ENCODE assay signal across 8 cellular contexts in genomic region chr17:39687546-39688474, GRCh38. TPM values are rescaled to one million over a fixed set of nuclear protein-coding genes. Genes with fewer than 3 reads are reported as not detected.
DNase-seq lines count a peak whose midpoint lies in the region; ATAC-seq, FAIRE-seq and TF ChIP-seq lines count a peak whose summit lies in the region.

TSS of gene PGAP3 (minus strand) at chr17:39688057. CDS start at chr17:39688014, 43 bp downstream.

- H3K79me2 ChIP-seq in DOHH2 (ENCODE audit: control insufficient read depth, low read length) (peaks cover 3% of the 10 kb centered on the region; the same call in 1 of the 2 replicates), KMS-11 (ENCODE audit: insufficient read depth, low read depth) (no peaks in the 10 kb centered on the region), fibroblast of lung (ENCODE audit: control insufficient read depth, insufficient read depth, low read length) (no peaks in the 10 kb centered on the region)

- DNase-seq in RCC 7860 (ENCODE audit: low spot score) (peak; percentile 85), fibroblast of lung (ENCODE audit: low read depth in 2 of 2) (peak; percentile 89 to 90)
- DNase-seq in activated T-helper 1 cell treated with anti-CD3 and anti-CD28 coated beads, Interleukin-12 subunit alpha, Interleukin-12 subunit beta, Interleukin-2, Interleukin-4 antibody, amounts not matched to agents 30 ng/mL and 10 ng/mL and 1 ng/mL, durations not matched to agents 14 hours and 24 hours and 36 hours (ENCODE audit: low spot score): peak; percentile 73
- DNase-seq in naive thymus-derived CD4-positive, alpha-beta T cell: peak; percentile 71 to 86 (median 83)

- H3K27me3 ChIP-seq in DOHH2 (ENCODE audit: control insufficient read depth, low read length): no peaks in the 10 kb centered on the region
- no peaks in the 10 kb centered on the region for H3K27me3 ChIP-seq in KMS-11 (ENCODE audit: insufficient read depth, low read depth)
- no peaks in the 10 kb centered on the region for H3K27me3 ChIP-seq in fibroblast of lung (ENCODE audit: control insufficient read depth, insufficient read depth, low read length)
- no peaks in the 10 kb centered on the region for H3K27me3 ChIP-seq in naive thymus-derived CD4-positive, alpha-beta T cell (ENCODE audit: control insufficient read depth in 2 of 2, insufficient read depth in 2 of 2, low read length in 2 of 2)

- H2AFZ ChIP-seq in KMS-11 (ENCODE audit: low read depth) (peak within 1 kb of the TSS; percentile 72), fibroblast of lung (ENCODE audit: low read length) (peak within 1 kb of the TSS; percentile 93)

- H3F3A ChIP-seq in DOHH2 (ENCODE audit: control insufficient read depth, insufficient read depth): peaks cover 9% of the 10 kb centered on the region

- POLR2A ChIA-PET in naive thymus-derived CD4-positive, alpha-beta T cell (lab: Charles Lee): interaction anchor here (0.6 to 4.8 kb wide), 24 partner anchors 9 to 293 kb away, joined by 3 to 43 read pairs (median 5); partner anchors contain the start of genes ERBB2, MIEN1, PNMT and PSMD3

- intact Hi-C loops in activated T-helper 1 cell treated with anti-CD3 and anti-CD28 coated beads, Interleukin-12 subunit alpha, Interleukin-12 subunit beta, Interleukin-2, Interleukin-4 antibody, amounts not matched to agents 30 ng/mL and 10 ng/mL and 1 ng/mL, durations not matched to agents 14 hours and 24 hours and 36 hours (cut with micrococcal nuclease): loop anchor here (1.0 to 5.0 kb wide), 7 partner anchors 9 to 293 kb away; partner anchors contain the start of genes CDK12, IKZF3, MIEN1 and PSMD3
- intact Hi-C loops in naive thymus-derived CD4-positive, alpha-beta T cell (cut with micrococcal nuclease): loop anchor here (1.0 to 5.0 kb wide), 8 partner anchors 9 to 294 kb away; partner anchors contain the start of genes MIEN1 (in 2 of the 2), STARD3 (in 2 of the 2), CDK12 (in 1 of the 2) and PSMD3 (in 1 of the 2)

- CTCF ChIA-PET in naive thymus-derived CD4-positive, alpha-beta T cell (lab: Charles Lee): interaction anchor here (0.5 to 2.4 kb wide), 7 partner anchors 9 to 1077 kb away, joined by 3 to 14 read pairs (median 3); no protein-coding TSS in a partner anchor

- H3K4me3 ChIP-seq in DOHH2 (ENCODE audit: low read length) (peak within 1 kb of the TSS; percentile 80), KMS-11 (IDR thresholded peaks at IDR 0.05; ENCODE audit: insufficient read depth, low read depth, low read length) (peak within 1 kb of the TSS; percentile 59), fibroblast of lung (replicated peaks in 1 of 4; ENCODE audit: control extremely low read depth in 1 of 4, insufficient read depth in 1 of 4, low read depth in 3 of 4, low read length in 4 of 4) (peak within 1 kb of the TSS; percentile 67 to 93 (median 86))
- peak within 1 kb of the TSS; percentile 93 for H3K4me3 ChIP-seq in naive thymus-derived CD4-positive, alpha-beta T cell (ENCODE audit: low read length)

- peak within 1 kb of the TSS; percentile 94 for H3K4me3 Mint-ChIP-seq in activated T-helper 1 cell treated with anti-CD3 and anti-CD28 coated beads, Interleukin-12 subunit alpha, Interleukin-12 subunit beta, Interleukin-2, Interleukin-4 antibody, amounts not matched to agents 30 ng/mL and 10 ng/mL and 1 ng/mL, durations not matched to agents 14 hours and 24 hours and 36 hours
- H3K4me3 Mint-ChIP-seq in naive thymus-derived CD4-positive, alpha-beta T cell: peak within 1 kb of the TSS; percentile 87 to 99 (median 98)
- peak within 1 kb of the TSS; percentile 98 for H3K4me3 Mint-ChIP-seq in stimulated activated memory B cell treated with anti-CD40 and anti-IgM and Interleukin-4, amounts not matched to agents 10 μg/mL and 1 μg/mL and 100 μg/mL, for 72 hours

- peaks cover 14% of the 10 kb centered on the region for H3K36me3 Mint-ChIP-seq in activated T-helper 1 cell treated with anti-CD3 and anti-CD28 coated beads, Interleukin-12 subunit alpha, Interleukin-12 subunit beta, Interleukin-2, Interleukin-4 antibody, amounts not matched to agents 30 ng/mL and 10 ng/mL and 1 ng/mL, durations not matched to agents 14 hours and 24 hours and 36 hours (ENCODE audit: low read depth)
- H3K36me3 Mint-ChIP-seq in naive thymus-derived CD4-positive, alpha-beta T cell: peaks cover 10 to 27% (median 17%) of the 10 kb centered on the region in 5 donors
- peaks cover 23% of the 10 kb centered on the region for H3K36me3 Mint-ChIP-seq in stimulated activated memory B cell treated with anti-CD40 and anti-IgM and Interleukin-4, amounts not matched to agents 10 μg/mL and 1 μg/mL and 100 μg/mL, for 72 hours

- H3K9ac ChIP-seq in KMS-11 (peak within 1 kb of the TSS; percentile 46), fibroblast of lung (ENCODE audit: insufficient read depth, low read length) (peak within 1 kb of the TSS; percentile 72)

- no peaks in the 10 kb centered on the region for H3K9me2 ChIP-seq in DOHH2 (replicated peaks; ENCODE audit: control insufficient read depth, low read length)

- H3K4me2 ChIP-seq in DOHH2 (ENCODE audit: low read length) (peak within 1 kb of the TSS; percentile 87), KMS-11 (peak within 1 kb of the TSS; percentile 86), fibroblast of lung (ENCODE audit: extremely low read depth, insufficient read depth, low read length) (peak within 1 kb of the TSS; percentile 98)

- TF ChIP-seq CTCF in DOHH2 (IDR thresholded peaks at IDR 0.05; ENCODE audit: low read depth, low read length, poor library complexity, severe bottlenecking) (peak; percentile 49), KMS-11 (conservative IDR thresholded peaks at IDR 0.05; ENCODE audit: low read depth, low read length) (no peak; the same call in 1 of the 2 replicates), fibroblast of lung (conservative IDR thresholded peaks at IDR 0.05 in 1 of 2, IDR thresholded peaks at IDR 0.05 in 1 of 2; ENCODE audit: low read depth in 1 of 2, low read length in 2 of 2) (no peak)

- H3K36me3 ChIP-seq in DOHH2 (ENCODE audit: control insufficient read depth, low read length) (no peaks in the 10 kb centered on the region), KMS-11 (ENCODE audit: insufficient read depth) (no peaks in the 10 kb centered on the region), fibroblast of lung (ENCODE audit: control insufficient read depth, insufficient read depth, low read length) (no peaks in the 10 kb centered on the region)
- H3K36me3 ChIP-seq in naive thymus-derived CD4-positive, alpha-beta T cell (ENCODE audit: control insufficient read depth in 2 of 3, insufficient read depth in 3 of 3, low read length in 3 of 3): peaks cover 0 to 13% (median 0%) of the 10 kb centered on the region in 3 experiments

- peaks cover 19% of the 10 kb centered on the region for H3K4me1 ChIP-seq in DOHH2 (ENCODE audit: control insufficient read depth, low read length)
- H3K4me1 ChIP-seq in KMS-11 (ENCODE audit: low read depth, poor library complexity, severe bottlenecking): peaks cover 16% of the 10 kb centered on the region
- H3K4me1 ChIP-seq in fibroblast of lung (ENCODE audit: control insufficient read depth, extremely low read depth, insufficient read depth, low read length): peaks cover 5% of the 10 kb centered on the region
- H3K4me1 ChIP-seq in naive thymus-derived CD4-positive, alpha-beta T cell (ENCODE audit: control insufficient read depth in 2 of 2, insufficient read depth in 2 of 2, low read length in 2 of 2): peaks cover 8 to 18% of the 10 kb centered on the region in 2 donors

- H3K9me3 ChIP-seq in DOHH2 (ENCODE audit: control insufficient read depth, insufficient read depth, low read length) (no peaks in the 10 kb centered on the region), fibroblast of lung (ENCODE audit: control insufficient read depth, insufficient read depth, low read depth, low read length) (no peaks in the 10 kb centered on the region)
- no peaks in the 10 kb centered on the region for H3K9me3 ChIP-seq in naive thymus-derived CD4-positive, alpha-beta T cell (ENCODE audit: control insufficient read depth in 2 of 3, low read length in 3 of 3)

- peak within 1 kb of the TSS; percentile 69 for H3K27ac Mint-ChIP-seq in activated T-helper 1 cell treated with anti-CD3 and anti-CD28 coated beads, Interleukin-12 subunit alpha, Interleukin-12 subunit beta, Interleukin-2, Interleukin-4 antibody, amounts not matched to agents 30 ng/mL and 10 ng/mL and 1 ng/mL, durations not matched to agents 14 hours and 24 hours and 36 hours
- H3K27ac Mint-ChIP-seq in naive thymus-derived CD4-positive, alpha-beta T cell: peak within 1 kb of the TSS; percentile 93 to 99 (median 98)
- H3K27ac Mint-ChIP-seq in stimulated activated memory B cell treated with anti-CD40 and anti-IgM and Interleukin-4, amounts not matched to agents 10 μg/mL and 1 μg/mL and 100 μg/mL, for 72 hours: peak within 1 kb of the TSS; percentile 94

- no peak for FAIRE-seq in RCC 7860 (lab: Jason Lieb, UNC)

- H3K4me1 Mint-ChIP-seq in activated T-helper 1 cell treated with anti-CD3 and anti-CD28 coated beads, Interleukin-12 subunit alpha, Interleukin-12 subunit beta, Interleukin-2, Interleukin-4 antibody, amounts not matched to agents 30 ng/mL and 10 ng/mL and 1 ng/mL, durations not matched to agents 14 hours and 24 hours and 36 hours (ENCODE audit: low read depth): peaks cover 22% of the 10 kb centered on the region
- peaks cover 19 to 32% (median 30%) of the 10 kb centered on the region in 7 donors for H3K4me1 Mint-ChIP-seq in naive thymus-derived CD4-positive, alpha-beta T cell
- peaks cover 23% of the 10 kb centered on the region for H3K4me1 Mint-ChIP-seq in stimulated activated memory B cell treated with anti-CD40 and anti-IgM and Interleukin-4, amounts not matched to agents 10 μg/mL and 1 μg/mL and 100 μg/mL, for 72 hours

- H3K27ac ChIP-seq in DOHH2 (ENCODE audit: low read depth, low read length) (peak within 1 kb of the TSS; percentile 74), KMS-11 (peak within 1 kb of the TSS; percentile 75), fibroblast of lung (ENCODE audit: insufficient read depth, low read length) (peak within 1 kb of the TSS; percentile 65)
- H3K27ac ChIP-seq in naive thymus-derived CD4-positive, alpha-beta T cell (ENCODE audit: low read depth, low read length): peak within 1 kb of the TSS; percentile 77

- peak; percentile 80 for ATAC-seq in GM21786 (IDR thresholded peaks at IDR 0.05; ENCODE audit: unreplicated experiment)
- ATAC-seq in naive thymus-derived CD4-positive, alpha-beta T cell: peak; percentile 95
- peak; percentile 96 for ATAC-seq in stimulated activated memory B cell treated with anti-CD40 and anti-IgM and Interleukin-4, amounts not matched to agents 10 μg/mL and 1 μg/mL and 100 μg/mL, for 72 hours

- H4K20me1 ChIP-seq in DOHH2 (ENCODE audit: control insufficient read depth, insufficient read depth, low read depth, low read length) (no peaks in the 10 kb centered on the region), KMS-11 (ENCODE audit: insufficient read depth) (no peaks in the 10 kb centered on the region), fibroblast of lung (ENCODE audit: control insufficient read depth, extremely low read depth, insufficient read depth, low read length) (no peaks in the 10 kb centered on the region)

- no peaks in the 10 kb centered on the region for H3K27me3 Mint-ChIP-seq in activated T-helper 1 cell treated with anti-CD3 and anti-CD28 coated beads, Interleukin-12 subunit alpha, Interleukin-12 subunit beta, Interleukin-2, Interleukin-4 antibody, amounts not matched to agents 30 ng/mL and 10 ng/mL and 1 ng/mL, durations not matched to agents 14 hours and 24 hours and 36 hours (ENCODE audit: insufficient read depth)
- H3K27me3 Mint-ChIP-seq in naive thymus-derived CD4-positive, alpha-beta T cell: no peaks in the 10 kb centered on the region
- no peaks in the 10 kb centered on the region for H3K27me3 Mint-ChIP-seq in stimulated activated memory B cell treated with anti-CD40 and anti-IgM and Interleukin-4, amounts not matched to agents 10 μg/mL and 1 μg/mL and 100 μg/mL, for 72 hours

- H3K9me3 Mint-ChIP-seq in activated T-helper 1 cell treated with anti-CD3 and anti-CD28 coated beads, Interleukin-12 subunit alpha, Interleukin-12 subunit beta, Interleukin-2, Interleukin-4 antibody, amounts not matched to agents 30 ng/mL and 10 ng/mL and 1 ng/mL, durations not matched to agents 14 hours and 24 hours and 36 hours: no peaks in the 10 kb centered on the region
- peaks cover 0 to 6% (median 0%) of the 10 kb centered on the region in 11 donors for H3K9me3 Mint-ChIP-seq in naive thymus-derived CD4-positive, alpha-beta T cell
- H3K9me3 Mint-ChIP-seq in stimulated activated memory B cell treated with anti-CD40 and anti-IgM and Interleukin-4, amounts not matched to agents 10 μg/mL and 1 μg/mL and 100 μg/mL, for 72 hours: no peaks in the 10 kb centered on the region

RNA-seq across cellular contexts. Expression of gene PGAP3, which starts in this region (rescaled TPM):
- total RNA-seq in activated T-helper 1 cell treated with anti-CD3 and anti-CD28 coated beads, Interleukin-12 subunit alpha, Interleukin-12 subunit beta, Interleukin-2, Interleukin-4 antibody, amounts not matched to agents 30 ng/mL and 10 ng/mL and 1 ng/mL, durations not matched to agents 14 hours and 24 hours and 36 hours: 14.4 and 16.9 TPM in 2 replicates
- 8.8 and 10.8 TPM in 2 replicates for total RNA-seq in fibroblast of lung
- 5.9 and 7.9 TPM in 2 replicates for polyA plus RNA-seq in fibroblast of lung
- polyA plus RNA-seq in fibroblast of lung (2012): 7.8 and 7.9 TPM in 2 replicates
- polyA minus RNA-seq in fibroblast of lung (ENCODE audit: low replicate concordance): 9.0 and 52.0 TPM in 2 replicates
- total RNA-seq in naive thymus-derived CD4-positive, alpha-beta T cell: 10 to 100 TPM; 26.3 to 39.9 (median 35.1) TPM
- 10 to 100 TPM; 13.3 to 20.7 TPM for polyA plus RNA-seq in naive thymus-derived CD4-positive, alpha-beta T cell

Comparison
In these comparisons a context has a peak if more than half of its experiments do, and no peak if none do; other contexts are left out.
1. Peak in every context shown above with its lines: DNase-seq, ATAC-seq, H3K4me3 ChIP-seq and H3K27ac ChIP-seq.